17 cellular contexts compared by ENCODE assay signal in genomic region chr1:163870666-163871065, GRCh38.
DNase-seq lines count a peak whose midpoint lies in the region; ATAC-seq and TF ChIP-seq lines count a peak whose summit lies in the region.
"Had no signal": no experiment of that assay in that cellular context is flagged by ENCODE, and none has a peak within 500 bp of the region (broad histone marks: within the 10 kb centered on the region; RNA-seq: fewer than 3 reads in every experiment).

No MANE protein-coding gene starts in this region.

- DNase-seq in AG08395 (ENCODE audit: low spot score) (peak; percentile 16), HCEC 1CT (peak; percentile 73), astrocyte of the hippocampus (ENCODE audit: low read depth, low spot score) (peak; percentile 54), fibroblast of villous mesenchyme (ENCODE audit: low read depth) (peak; percentile 20), left colon (no peak), GM19238 (ENCODE audit: insufficient read length, low spot score) (no peak)
- DNase-seq in activated CD4-positive, alpha-beta T cell treated with anti-CD3 and anti-CD28 coated beads for 48 hours = no peak
- DNase-seq: COR-L47, DMS153, H7, NCI-H1092, NCI-H510A treated with DMSO at 0.1 percent for 48 hours, NCI-H82, PC-9, SW 1271 had no signal

- ATAC-seq in left colon = no peak
- ATAC-seq in GM19452 (IDR thresholded peaks at IDR 0.05; ENCODE audit: unreplicated experiment) = no peak
- ATAC-seq: K562 had no signal

- H3K4me3 ChIP-seq in fibroblast of villous mesenchyme (ENCODE audit: low read depth, low read length) = no peak overlapping the region
- H3K4me3 ChIP-seq: K562, PC-9 had no signal

- TF ChIP-seq CTCF in fibroblast of villous mesenchyme (IDR thresholded peaks at IDR 0.05; ENCODE audit: insufficient read depth, low read depth, low read length) = no peak

- intact Hi-C loops in left colon (cut with DNase I, micrococcal nuclease) = no loop called here

Comparison
In these comparisons a context has a peak if more than half of its experiments do, and no peak if none do; other contexts are left out.
1. DNase-seq: peak in AG08395 (single experiment), HCEC 1CT (single experiment), astrocyte of the hippocampus (single experiment) and fibroblast of villous mesenchyme (single experiment); none in left colon (0 of 2), GM19238 (single experiment) and activated CD4-positive, alpha-beta T cell treated with anti-CD3 and anti-CD28 coated beads for 48 hours (single experiment).